ENCODE assay signal across 8 cellular contexts in genomic region chr19:17075860-17076538, GRCh38. TPM values are rescaled to one million over a fixed set of nuclear protein-coding genes. Genes with fewer than 3 reads are reported as not detected.
DNase-seq lines count a peak whose midpoint lies in the region; ATAC-seq and TF ChIP-seq lines count a peak whose summit lies in the region.

No MANE protein-coding gene starts in this region.

- H3K36me3 ChIP-seq in HEK293 (ENCODE audit: control insufficient read depth in 2 of 2, insufficient read depth in 1 of 2, low read length in 2 of 2): peaks cover 12 to 26% of the 10 kb centered on the region in 2 experiments; a peak in 2 of 3 replicates
- no peaks in the 10 kb centered on the region for H3K36me3 ChIP-seq in brain microvascular endothelial cell (replicated peaks)

- ATAC-seq in T-helper 17 cell (no peak), HG03460 (IDR thresholded peaks at IDR 0.05; ENCODE audit: unreplicated experiment) (no peak)

- peak overlapping the region; percentile 95 for H3K27ac Mint-ChIP-seq in T-helper 17 cell

- no peaks in the 10 kb centered on the region for H3K36me3 Mint-ChIP-seq in T-helper 17 cell (ENCODE audit: low read depth)

- H3K4me3 Mint-ChIP-seq in T-helper 17 cell: peak overlapping the region; percentile 99

- H3K4me1 ChIP-seq in HEK293 (ENCODE audit: control insufficient read depth, insufficient read depth, low read length): peaks cover 8% of the 10 kb centered on the region

- CTCF ChIA-PET in HEK293 (lab: Yijun Ruan, JAX): interaction anchor here (0.5 to 1.3 kb wide), 3 partner anchors 44 to 191 kb away, joined by 3 to 6 read pairs (median 4); partner anchors contain the start of gene BABAM1

- no peaks in the 10 kb centered on the region for H3K9me3 ChIP-seq in HEK293 (ENCODE audit: control insufficient read depth, insufficient read depth, low read depth, low read length)
- no peaks in the 10 kb centered on the region for H3K9me3 ChIP-seq in T-helper 17 cell (ENCODE audit: control insufficient read depth, low read length, poor library complexity, severe bottlenecking)

- H3K27ac ChIP-seq in HEK293 (ENCODE audit: extremely low read depth, low read depth, low read length) (peak overlapping the region; percentile 68; the same call in 1 of the 2 replicates), brain microvascular endothelial cell (peak overlapping the region; percentile 82), layer of hippocampus (ENCODE audit: low read depth, low read length) (peak overlapping the region; percentile 93)

- TF ChIP-seq CTCF in HEK293 (tag by site-specific recombination; IDR thresholded peaks at IDR 0.05) (peak; percentile 40), brain microvascular endothelial cell (IDR thresholded peaks at IDR 0.05; ENCODE audit: low read depth, low read length, missing control alignments) (peak; percentile 10)

- peak overlapping the region; percentile 96 for H3K4me3 ChIP-seq in HEK293 (ENCODE audit: low read depth, low read length)
- H3K4me3 ChIP-seq in brain microvascular endothelial cell (ENCODE audit: low read depth, low read length): peak overlapping the region; percentile 90

- no peaks in the 10 kb centered on the region for H3K27me3 Mint-ChIP-seq in T-helper 17 cell

- DNase-seq in AG08396 (ENCODE audit: low spot score) (peak; percentile 41), T-helper 17 cell (peak; percentile 30 to 47 (median 44)), brain microvascular endothelial cell (peak; percentile 12), SHP77 treated with DMSO at 0.1 percent for 48 hours (lab: John Stamatoyannopoulos, UW) (no peak)
- peak; percentile 33 to 45 for DNase-seq in stimulated activated CD4-positive, alpha-beta T cell treated with anti-CD3 and anti-CD28 coated beads, Interleukin-4, amount 100 ng/mL, for 4 hours

- H3K4me1 Mint-ChIP-seq in T-helper 17 cell: peaks cover 47% of the 10 kb centered on the region

- H3K27me3 ChIP-seq in brain microvascular endothelial cell (replicated peaks) (no peaks in the 10 kb centered on the region), layer of hippocampus (ENCODE audit: control insufficient read depth, insufficient read depth, low read length) (no peaks in the 10 kb centered on the region)

- POLR2A ChIA-PET in HEK293 (lab: Yijun Ruan, JAX): interaction anchor here (0.5 to 2.3 kb wide), 10 partner anchors 9 to 816 kb away, joined by 3 to 9 read pairs (median 5); partner anchors contain the start of genes MRPL34, OCEL1 and USE1

- in situ Hi-C loops in brain microvascular endothelial cell (cut with HindIII; ENCODE audit: low pct_ligation_motif_present, low sequenced_read_pairs): no loop called here

TF ChIP-seq in HEK293, 187 proteins besides CTCF, POLR2A, EP300 and RAD21 (continues in another document):
- no peak; the same call in 1 of the 2 replicates for TF ChIP-seq ZNF692 (tag by site-specific recombination; IDR thresholded peaks at IDR 0.05)
- 0 out of 2 replicates have a peak, but pooled peaks have one; percentile 14 for TF ChIP-seq ZNF843 (tag by site-specific recombination; IDR thresholded peaks at IDR 0.05)
- TF ChIP-seq ZNF426 (tag by site-specific recombination; IDR thresholded peaks at IDR 0.05): no peak
- peak; percentile 72 for TF ChIP-seq ZBTB8A (tag by site-specific recombination; IDR thresholded peaks at IDR 0.05)
- TF ChIP-seq EGR2 (tag by site-specific recombination; IDR thresholded peaks at IDR 0.05; ENCODE audit: low read depth): peak; percentile 76
- no peak for TF ChIP-seq ZNF239 (tag by site-specific recombination; IDR thresholded peaks at IDR 0.05)
- TF ChIP-seq ZNF174 (tag by site-specific recombination; IDR thresholded peaks at IDR 0.05): no peak
- TF ChIP-seq ZNF664 (tag by site-specific recombination; IDR thresholded peaks at IDR 0.05): no peak
- TF ChIP-seq ZNF544 (tag by site-specific recombination; IDR thresholded peaks at IDR 0.05): no peak
- no peak for TF ChIP-seq OVOL3 (tag by site-specific recombination; IDR thresholded peaks at IDR 0.05)
- 0 out of 2 replicates have a peak, but pooled peaks have one; percentile 16 for TF ChIP-seq ZSCAN18 (tag by site-specific recombination; IDR thresholded peaks at IDR 0.05)
- no peak for TF ChIP-seq ZNF121 (tag by site-specific recombination; IDR thresholded peaks at IDR 0.05)
- no peak for TF ChIP-seq ZNF747 (tag by site-specific recombination; IDR thresholded peaks at IDR 0.05)
- TF ChIP-seq PATZ1 (tag by site-specific recombination; IDR thresholded peaks at IDR 0.05): peak; percentile 97
- no peak for TF ChIP-seq ZNF362 (tag by site-specific recombination; IDR thresholded peaks at IDR 0.05)
- 0 out of 2 replicates have a peak, but pooled peaks have one; percentile 67 for TF ChIP-seq ZNF530 (tag by site-specific recombination; IDR thresholded peaks at IDR 0.05; ENCODE audit: low read depth)
- TF ChIP-seq ZNF2 (tag by site-specific recombination; IDR thresholded peaks at IDR 0.05): no peak
- no peak for TF ChIP-seq ZXDB (tag by site-specific recombination; IDR thresholded peaks at IDR 0.05)
- TF ChIP-seq SCRT1 (tag by site-specific recombination; IDR thresholded peaks at IDR 0.05; ENCODE audit: borderline replicate concordance): no peak
- no peak for TF ChIP-seq ZNF221 (tag by site-specific recombination; IDR thresholded peaks at IDR 0.05; ENCODE audit: borderline replicate concordance)
- TF ChIP-seq ZBTB48 (tag by site-specific recombination; IDR thresholded peaks at IDR 0.05): peak; percentile 76; the same call in 1 of the 2 replicates
- TF ChIP-seq KLF7 (tag by site-specific recombination; IDR thresholded peaks at IDR 0.05; ENCODE audit: borderline replicate concordance): 0 out of 2 replicates have a peak, but pooled peaks have one; percentile 10
- no peak for TF ChIP-seq ZNF585B (tag by site-specific recombination; IDR thresholded peaks at IDR 0.05)

RNA-seq across cellular contexts. Expression of gene MYO9B, which starts 0.4 kb away (rescaled TPM):
- total RNA-seq in T-helper 17 cell: 100 to 1,000 TPM; 202 to 220 TPM

RNA-seq across cellular contexts. Expression of gene HAUS8, which starts 0.7 kb away (rescaled TPM):
- 10 to 100 TPM; 18.4 to 26.2 TPM for total RNA-seq in T-helper 17 cell

RNA-seq across cellular contexts. Expression of gene CPAMD8, which starts 49.4 kb away (rescaled TPM):
- total RNA-seq in T-helper 17 cell: 1 to 10 TPM; 1.1 to 3.3 TPM
